ENCODE assay signal across 22 cellular contexts in genomic region chr14:74242055-74243042, GRCh38. TPM values are rescaled to one million over a fixed set of nuclear protein-coding genes. Genes with fewer than 3 reads are reported as not detected.
DNase-seq lines count a peak whose midpoint lies in the region; ATAC-seq, FAIRE-seq and TF ChIP-seq lines count a peak whose summit lies in the region.
"Had no signal": no experiment of that assay in that cellular context is flagged by ENCODE, and none has a peak within 500 bp of the region (broad histone marks: within the 10 kb centered on the region; RNA-seq: fewer than 3 reads in every experiment).

No MANE protein-coding gene starts in this region.

- H3K4me2 ChIP-seq in osteoblast (ENCODE audit: insufficient read depth, low read length), result no peak overlapping the region

- no CpG with 5 or more reads among the region's 32 CpGs for WGBS in iPS DF 6.9 (ENCODE audit: insufficient coverage, insufficient read length)

- ATAC-seq in WTC11 (no peak), left colon (no peak)
- ATAC-seq: activated naive CD4-positive, alpha-beta T cell treated with anti-CD3 and anti-CD28 coated beads, Interleukin-2, amount 50 U/mL, for 72 hours; HepG2 had no signal

- POLR2A ChIA-PET in WTC11 (lab: Charles Lee), result no interaction called here

- H3K4me1 Mint-ChIP-seq in T-helper 2 cell treated with Interferon-gamma antibody and Interleukin-4, amounts not matched to agents 5 μg/mL and 100 μg/mL, for 36 hours (ENCODE audit: low read depth), result peaks cover 10% of the 10 kb centered on the region
- peaks cover 49% of the 10 kb centered on the region for H3K4me1 Mint-ChIP-seq in WTC11

- peak overlapping the region; percentile 41 for H3K4me3 Mint-ChIP-seq in T-helper 2 cell treated with Interferon-gamma antibody and Interleukin-4, amounts not matched to agents 5 μg/mL and 100 μg/mL, for 36 hours
- peak overlapping the region; percentile 66 for H3K4me3 Mint-ChIP-seq in WTC11

- no peaks in the 10 kb centered on the region for H3K9me3 Mint-ChIP-seq in T-helper 2 cell treated with Interferon-gamma antibody and Interleukin-4, amounts not matched to agents 5 μg/mL and 100 μg/mL, for 36 hours
- no peaks in the 10 kb centered on the region for H3K9me3 Mint-ChIP-seq in WTC11
- H3K9me3 Mint-ChIP-seq: activated naive CD4-positive, alpha-beta T cell treated with anti-CD3 and anti-CD28 coated beads, Interleukin-2, amount 50 U/mL, for 72 hours had no signal

- H3K36me3 ChIP-seq in iPS DF 6.9 (ENCODE audit: control insufficient read depth, insufficient read depth, low read length), result no peaks in the 10 kb centered on the region
- H3K36me3 ChIP-seq in osteoblast (ENCODE audit: insufficient read depth, low read length), result no peaks in the 10 kb centered on the region
- H3K36me3 ChIP-seq: ovary, SJSA1 had no signal

- no peak for DNase-seq in T-helper 2 cell treated with Interferon-gamma antibody and Interleukin-4, amounts not matched to agents 5 μg/mL and 100 μg/mL, for 36 hours (ENCODE audit: low spot score)
- DNase-seq in T-helper 2 cell (no peak), WTC11 (ENCODE audit: low spot score) (peak; percentile 32), iPS DF 6.9 (ENCODE audit: low read depth, low spot score) (no peak), osteoblast (ENCODE audit: insufficient read length, low spot score, missing footprints) (peak; percentile 50), epidermal melanocyte (ENCODE audit: insufficient read length, low spot score) (no peak), D721Med (ENCODE audit: insufficient read length, low spot score) (no peak), left colon (no peak)
- DNase-seq: COR-L47, GF-D8, NCI-H2081 treated with DMSO at 0.1 percent for 48 hours, NCI-H526 treated with DMSO at 0.1 percent for 48 hours, OCI-M1, ovary had no signal

- no peak overlapping the region for H3K27ac Mint-ChIP-seq in T-helper 2 cell treated with Interferon-gamma antibody and Interleukin-4, amounts not matched to agents 5 μg/mL and 100 μg/mL, for 36 hours
- no peak overlapping the region for H3K27ac Mint-ChIP-seq in WTC11
- H3K27ac Mint-ChIP-seq: activated naive CD4-positive, alpha-beta T cell treated with anti-CD3 and anti-CD28 coated beads, Interleukin-2, amount 50 U/mL, for 72 hours had no signal

- no peak for FAIRE-seq in D721Med (lab: Jason Lieb, UNC)
- FAIRE-seq: A549, HepG2 had no signal

- no peaks in the 10 kb centered on the region for H3K9me3 ChIP-seq in iPS DF 6.9 (ENCODE audit: control insufficient read depth, insufficient read depth, low read length)
- no peaks in the 10 kb centered on the region for H3K9me3 ChIP-seq in osteoblast (ENCODE audit: low read depth, low read length)
- H3K9me3 ChIP-seq: A549, ovary, SJSA1 had no signal

- H3K27me3 Mint-ChIP-seq in T-helper 2 cell treated with Interferon-gamma antibody and Interleukin-4, amounts not matched to agents 5 μg/mL and 100 μg/mL, for 36 hours (ENCODE audit: low read depth), result peaks cover 89% of the 10 kb centered on the region
- peaks cover 88% of the 10 kb centered on the region for H3K27me3 Mint-ChIP-seq in WTC11 (ENCODE audit: low read depth)

- H3K4me1 ChIP-seq in iPS DF 6.9 (ENCODE audit: control insufficient read depth, insufficient read depth, low read length) (peaks cover 13% of the 10 kb centered on the region), osteoblast (ENCODE audit: insufficient read depth, low read length) (no peaks in the 10 kb centered on the region)
- H3K4me1 ChIP-seq: A549, SJSA1 had no signal

- H3K79me2 ChIP-seq in osteoblast (ENCODE audit: insufficient read depth, low read length), result no peaks in the 10 kb centered on the region

- H3K36me3 Mint-ChIP-seq in T-helper 2 cell treated with Interferon-gamma antibody and Interleukin-4, amounts not matched to agents 5 μg/mL and 100 μg/mL, for 36 hours (ENCODE audit: low read depth), result peaks cover 2% of the 10 kb centered on the region
- H3K36me3 Mint-ChIP-seq in WTC11, result no peaks in the 10 kb centered on the region
- H3K36me3 Mint-ChIP-seq: activated naive CD4-positive, alpha-beta T cell treated with anti-CD3 and anti-CD28 coated beads, Interleukin-2, amount 50 U/mL, for 72 hours had no signal

- H4K20me1 ChIP-seq in osteoblast (ENCODE audit: insufficient read depth, low read length), result peaks cover 7% of the 10 kb centered on the region

- no peak overlapping the region for H2AFZ ChIP-seq in osteoblast (ENCODE audit: low read length)

- H3K4me3 ChIP-seq in iPS DF 6.9 (ENCODE audit: low read length) (peak overlapping the region; percentile 7; the same call in 1 of the 2 replicates), osteoblast (ENCODE audit: insufficient read depth, low read length) (no peak overlapping the region)
- H3K4me3 ChIP-seq: ovary, SJSA1, skin epidermis had no signal

- intact Hi-C loops in left colon (cut with DNase I, micrococcal nuclease), result no loop called here

- H3K27me3 ChIP-seq in iPS DF 6.9 (ENCODE audit: control insufficient read depth, insufficient read depth, low read length) (peaks cover 61% of the 10 kb centered on the region), osteoblast (ENCODE audit: insufficient read depth, low read length) (peaks cover 98% of the 10 kb centered on the region)

- TF ChIP-seq CTCF in WTC11 (IDR thresholded peaks at IDR 0.05) (no peak), osteoblast (IDR thresholded peaks at IDR 0.05; ENCODE audit: extremely low read depth, low read depth, low read length) (no peak), D721Med (IDR thresholded peaks at IDR 0.05; ENCODE audit: insufficient read depth, missing control alignments) (no peak)

- CTCF ChIA-PET in WTC11 (lab: Charles Lee), result interaction anchor here (1.0 to 11.1 kb wide), 3 partner anchors 9 to 266 kb away, joined by 3 to 89 read pairs (median 12); no protein-coding TSS in a partner anchor

- H3K27ac ChIP-seq in iPS DF 6.9 (ENCODE audit: low read length) (no peak overlapping the region), osteoblast (ENCODE audit: low read depth, low read length) (no peak overlapping the region)
- H3K27ac ChIP-seq: A549, ovary, SJSA1, skin epidermis had no signal

TF ChIP-seq in WTC11, 78 proteins besides CTCF, POLR2A, EP300 and RAD21:
- no peak for TF ChIP-seq USF1 (CRISPR knock-in tag; IDR thresholded peaks at IDR 0.05)
- peak; percentile 20; the same call in 1 of the 2 replicates for TF ChIP-seq PRDM15 (CRISPR knock-in tag; IDR thresholded peaks at IDR 0.05)
- TF ChIP-seq ATF3 (CRISPR knock-in tag; conservative IDR thresholded peaks at IDR 0.05), result no peak

RNA-seq across cellular contexts. Expression of gene VSX2, which starts 3.1 kb away (rescaled TPM):
- total RNA-seq in WTC11 (2021) (0.11 to 0.16 TPM in 2 of 3 replicates, not detected in the other), osteoblast (not detected in 2 replicates), left colon (not detected)
- total RNA-seq: activated naive CD4-positive, alpha-beta T cell treated with anti-CD3 and anti-CD28 coated beads, Interleukin-2, amount 50 U/mL, for 72 hours; fibroblast of villous mesenchyme; HepG2; lung microvascular endothelial cell; ovary; SJSA1; ureter had no signal

Comparison
In these comparisons a context has a peak if more than half of its experiments do, and no peak if none do; other contexts are left out.
1. DNase-seq: peak in WTC11 (single experiment) and osteoblast (single experiment); none in T-helper 2 cell treated with Interferon-gamma antibody and Interleukin-4, amounts not matched to agents 5 μg/mL and 100 μg/mL, for 36 hours (single experiment), T-helper 2 cell (0 of 5), iPS DF 6.9 (single experiment), epidermal melanocyte (single experiment), D721Med (single experiment) and left colon (0 of 2).